29 cellular contexts compared by ENCODE assay signal in genomic region chr16:4634768-4635167, GRCh38.
"Had no signal": no experiment of that assay in that cellular context is flagged by ENCODE, and none has a peak within 500 bp of the region (broad histone marks: within the 10 kb centered on the region; RNA-seq: fewer than 3 reads in every experiment).

No MANE protein-coding gene starts in this region.

- H3K36me3 Mint-ChIP-seq: naive B cell had no signal

- H3K27me3 Mint-ChIP-seq: activated CD4-positive, alpha-beta T cell treated with anti-CD3 and anti-CD28 coated beads, Interleukin-2, amount 10 ng/mL, durations not matched to agents 7 days and 5 days; activated CD8-positive, alpha-beta T cell treated with anti-CD3 and anti-CD28 coated beads for 36 hours; activated T-helper 17 cell treated with anti-CD3 and anti-CD28 coated beads, Interleukin-2, amount 50 U/mL, for 72 hours; naive B cell; stimulated activated naive B cell treated with anti-CD40 and anti-IgM and Interleukin-4, amounts not matched to agents 10 μg/mL and 1 μg/mL and 100 μg/mL, for 72 hours had no signal

- H3K4me3 Mint-ChIP-seq: activated CD4-positive, alpha-beta T cell treated with anti-CD3 and anti-CD28 coated beads, Interleukin-2, amount 10 ng/mL, durations not matched to agents 7 days and 5 days; activated CD8-positive, alpha-beta T cell treated with anti-CD3 and anti-CD28 coated beads for 36 hours; activated T-cell treated with anti-CD3 and anti-CD28 coated beads, Interleukin-2, amount 50 U/mL, for 4 hours; activated T-helper 17 cell treated with anti-CD3 and anti-CD28 coated beads, Interleukin-2, amount 50 U/mL, for 72 hours; naive B cell; stimulated activated naive B cell treated with anti-CD40 and anti-IgM and Interleukin-4, amounts not matched to agents 10 μg/mL and 1 μg/mL and 100 μg/mL, for 72 hours had no signal

- H3K4me1 ChIP-seq: pancreas had no signal

- ATAC-seq: activated CD8-positive, alpha-beta T cell treated with anti-CD3 and anti-CD28 coated beads for 36 hours; activated T-cell treated with anti-CD3 and anti-CD28 coated beads, Interleukin-2, amount 50 U/mL, for 4 hours; activated T-helper 17 cell treated with anti-CD3 and anti-CD28 coated beads, Interleukin-2, amount 50 U/mL, for 72 hours; left lung; pancreas; psoas muscle; stimulated activated naive B cell treated with anti-CD40 and anti-IgM and Interleukin-4, amounts not matched to agents 10 μg/mL and 1 μg/mL and 100 μg/mL, for 72 hours had no signal

- H3K9me3 ChIP-seq: esophagus squamous epithelium, left lung, pancreas, suprapubic skin had no signal

- H3K4me3 ChIP-seq: esophagus squamous epithelium, left lung, pancreas, psoas muscle, sigmoid colon, stomach, suprapubic skin, tibial nerve had no signal

- H3K27ac Mint-ChIP-seq: activated CD8-positive, alpha-beta T cell treated with anti-CD3 and anti-CD28 coated beads for 36 hours; activated T-helper 17 cell treated with anti-CD3 and anti-CD28 coated beads, Interleukin-2, amount 50 U/mL, for 72 hours; stimulated activated naive B cell treated with anti-CD40 and anti-IgM and Interleukin-4, amounts not matched to agents 10 μg/mL and 1 μg/mL and 100 μg/mL, for 72 hours had no signal

- H3K27ac ChIP-seq: brain microvascular endothelial cell, epithelial cell of prostate, esophagus squamous epithelium, left lung, pancreas, psoas muscle, sigmoid colon, stomach, suprapubic skin, tibial nerve, WERI-Rb-1 had no signal

- DNase-seq: activated CD4-positive, alpha-beta T cell treated with anti-CD3 and anti-CD28 coated beads, Interleukin-2, amount 10 ng/mL, durations not matched to agents 7 days and 5 days; activated CD4-positive, CD25-positive, alpha-beta regulatory T cell treated with anti-CD3 and anti-CD28 coated beads, Interleukin-2, amount 50 U/mL, for 72 hours; activated CD8-positive, alpha-beta T cell treated with anti-CD3 and anti-CD28 coated beads for 36 hours; activated gamma-delta T cell treated with Interleukin-2 at 50 U/mL for 16 hours; activated naive CD4-positive, alpha-beta T cell treated with anti-CD3 and anti-CD28 coated beads, Interleukin-2, amount 50 U/mL, for 16 hours; activated T-cell treated with anti-CD3 and anti-CD28 coated beads, Interleukin-2, amount 50 U/mL, for 4 hours; amniotic stem cell; brain microvascular endothelial cell; cortex of kidney; esophagus squamous epithelium; foreskin melanocyte; kidney glomerular epithelial cell; left lung; naive B cell; pancreas; psoas muscle; sigmoid colon; small intestine; stimulated activated CD4-positive, alpha-beta T cell treated with anti-CD3 and anti-CD28 coated beads, Interleukin-1b, Interleukin-23, amount 100 ng/mL, for 48 hours; stimulated activated CD4-positive, alpha-beta T cell treated with anti-CD3 and anti-CD28 coated beads, Interleukin-4, amount 100 ng/mL, for 4 hours; stimulated activated CD8-positive, alpha-beta memory T cell treated with anti-CD3 and anti-CD28 coated beads, Interleukin-4, amount 100 ng/mL, for 48 hours; stimulated activated naive B cell treated with anti-CD40 and anti-IgM and Interleukin-4, amounts not matched to agents 10 μg/mL and 1 μg/mL and 100 μg/mL, for 72 hours; stomach; T-helper 9 cell; WERI-Rb-1 had no signal

- H3K27me3 ChIP-seq: brain microvascular endothelial cell, esophagus squamous epithelium, left lung, pancreas, sigmoid colon, stomach, suprapubic skin, tibial nerve had no signal

- H3K9me3 Mint-ChIP-seq: stimulated activated naive B cell treated with anti-CD40 and anti-IgM and Interleukin-4, amounts not matched to agents 10 μg/mL and 1 μg/mL and 100 μg/mL, for 72 hours had no signal
